In genomic region chr1:77683142-77683835, GRCh38 we compare ENCODE assay signal across 1 cellular context.
TF ChIP-seq lines count a peak whose summit lies in the region.

No MANE protein-coding gene starts in this region.

TF ChIP-seq in SK-N-SH, 30 proteins besides CTCF, POLR2A, EP300 and RAD21 (continued from another document):
- 0 out of 2 replicates have a peak, but pooled peaks have one; percentile 3 for TF ChIP-seq USF2 (IDR thresholded peaks at IDR 0.05; ENCODE audit: borderline replicate concordance, low read depth, low read length)
- peak; percentile 52; the same call in 1 of the 2 replicates for TF ChIP-seq MXI1 (IDR thresholded peaks at IDR 0.05; ENCODE audit: low read depth, low read length)
- no peak; the same call in 1 of the 2 replicates for TF ChIP-seq MEF2A (IDR thresholded peaks at IDR 0.05; ENCODE audit: borderline replicate concordance, low read depth)
TF ChIP-seq in SK-N-SH: peak in this region for 12.
